In genomic region chr15:93121089-93121488, GRCh38 we compare ENCODE assay signal across 19 cellular contexts. TPM values are rescaled to one million over a fixed set of nuclear protein-coding genes. Genes with fewer than 3 reads are reported as not detected.
DNase-seq lines count a peak whose midpoint lies in the region; ATAC-seq and TF ChIP-seq lines count a peak whose summit lies in the region.
"Had no signal": no experiment of that assay in that cellular context is flagged by ENCODE, and none has a peak within 500 bp of the region (broad histone marks: within the 10 kb centered on the region; RNA-seq: fewer than 3 reads in every experiment).

No MANE protein-coding gene starts in this region.

- H3K36me3 Mint-ChIP-seq in GM23338 (ENCODE audit: low read depth) (no peaks in the 10 kb centered on the region), brain (no peaks in the 10 kb centered on the region)
- no peaks in the 10 kb centered on the region for H3K36me3 Mint-ChIP-seq in T-helper 2 cell treated with Interferon-gamma antibody and Interleukin-4, amounts not matched to agents 5 μg/mL and 100 μg/mL, for 36 hours (ENCODE audit: low read depth)
- H3K36me3 Mint-ChIP-seq: CD14-positive monocyte had no signal

- no peak overlapping the region for H3K27ac ChIP-seq in GM23338 (ENCODE audit: low read depth)
- H3K27ac ChIP-seq: KMS-11, PC-9 had no signal

- H3K27me3 Mint-ChIP-seq in GM23338 (ENCODE audit: insufficient read depth, low read depth, poor library complexity) (peaks cover 10% of the 10 kb centered on the region), brain (peaks cover 3% of the 10 kb centered on the region)
- H3K27me3 Mint-ChIP-seq in T-helper 2 cell treated with Interferon-gamma antibody and Interleukin-4, amounts not matched to agents 5 μg/mL and 100 μg/mL, for 36 hours (ENCODE audit: low read depth), result peaks cover 2% of the 10 kb centered on the region

- H3K27ac Mint-ChIP-seq in GM23338, result no peak overlapping the region
- peak overlapping the region in 3 of 5 experiments; percentile 17 to 91 (median 32) for H3K27ac Mint-ChIP-seq in brain
- H3K27ac Mint-ChIP-seq in T-helper 2 cell treated with Interferon-gamma antibody and Interleukin-4, amounts not matched to agents 5 μg/mL and 100 μg/mL, for 36 hours, result no peak overlapping the region
- H3K27ac Mint-ChIP-seq: HFFc6 had no signal

- no peaks in the 10 kb centered on the region for H4K20me1 ChIP-seq in GM23338 (replicated peaks; ENCODE audit: insufficient read depth)

- H3K4me3 Mint-ChIP-seq in GM23338 (no peak overlapping the region), brain (peak overlapping the region in 1 of 5 experiments; percentile 42)
- no peak overlapping the region for H3K4me3 Mint-ChIP-seq in T-helper 2 cell treated with Interferon-gamma antibody and Interleukin-4, amounts not matched to agents 5 μg/mL and 100 μg/mL, for 36 hours
- H3K4me3 Mint-ChIP-seq: HFFc6 had no signal

- no peak for ATAC-seq in GM23338

- H3K4me2 ChIP-seq in GM23338, result no peak overlapping the region
- H3K4me2 ChIP-seq: KMS-11, PC-9 had no signal

- H3K9me3 Mint-ChIP-seq in GM23338, result no peaks in the 10 kb centered on the region
- peaks cover 0 to 35% (median 5%) of the 10 kb centered on the region in 5 experiments for H3K9me3 Mint-ChIP-seq in brain
- no peaks in the 10 kb centered on the region for H3K9me3 Mint-ChIP-seq in T-helper 2 cell treated with Interferon-gamma antibody and Interleukin-4, amounts not matched to agents 5 μg/mL and 100 μg/mL, for 36 hours

- 0 out of 2 replicates have a peak overlapping the region, but pooled peaks have one; percentile 43 for H2AFZ ChIP-seq in GM23338
- H2AFZ ChIP-seq: PC-9 had no signal

- DNase-seq in NCI-H82 (lab: John Stamatoyannopoulos, UW), result peak; percentile 34
- no peak for DNase-seq in NCI-H82 treated with DMSO at 0.1 percent for 48 hours (lab: John Stamatoyannopoulos, UW; ENCODE audit: unreplicated experiment)
- DNase-seq in GM23338 (ENCODE audit: low spot score), result no peak
- peak; percentile 87 for DNase-seq in NCI-H2171 (lab: John Stamatoyannopoulos, UW)
- DNase-seq in NCI-H2107 treated with DMSO at 0.1 percent for 48 hours (lab: John Stamatoyannopoulos, UW; ENCODE audit: unreplicated experiment), result no peak
- no peak for DNase-seq in LoVo (ENCODE audit: low spot score)
- no peak for DNase-seq in T-helper 2 cell treated with Interferon-gamma antibody and Interleukin-4, amounts not matched to agents 5 μg/mL and 100 μg/mL, for 36 hours (ENCODE audit: low spot score)
- DNase-seq: Caco-2, DMS53, HFFc6, MG63, NCI-H2029, NCI-H510A treated with DMSO at 0.1 percent for 48 hours, PC-9, T1000 had no signal

- H3K4me1 Mint-ChIP-seq in GM23338, result peaks cover 4% of the 10 kb centered on the region; the same call in 1 of the 3 replicates
- peaks cover 56% of the 10 kb centered on the region for H3K4me1 Mint-ChIP-seq in brain
- H3K4me1 Mint-ChIP-seq in T-helper 2 cell treated with Interferon-gamma antibody and Interleukin-4, amounts not matched to agents 5 μg/mL and 100 μg/mL, for 36 hours (ENCODE audit: low read depth), result no peaks in the 10 kb centered on the region
- H3K4me1 Mint-ChIP-seq: CD14-positive monocyte had no signal

- no peaks in the 10 kb centered on the region for H3F3A ChIP-seq in GM23338 (replicated peaks; ENCODE audit: low read depth)

- no peaks in the 10 kb centered on the region for H3K36me3 ChIP-seq in GM23338 (ENCODE audit: insufficient read depth)
- H3K36me3 ChIP-seq: MG63 had no signal

- no peak overlapping the region for H3K4me3 ChIP-seq in GM23338
- H3K4me3 ChIP-seq: MG63, PC-9 had no signal

- no peaks in the 10 kb centered on the region for H3K79me2 ChIP-seq in GM23338 (replicated peaks; ENCODE audit: insufficient read depth)

- no peaks in the 10 kb centered on the region for H3K27me3 ChIP-seq in GM23338 (ENCODE audit: insufficient read depth)
- H3K27me3 ChIP-seq: MG63 had no signal

- TF ChIP-seq CTCF in GM23338 (conservative IDR thresholded peaks at IDR 0.05; ENCODE audit: low read depth in 2 of 2) (no peak), brain (conservative IDR thresholded peaks at IDR 0.05) (no peak)

- H3K9me2 ChIP-seq in GM23338 (ENCODE audit: insufficient read depth), result no peaks in the 10 kb centered on the region

- no peaks in the 10 kb centered on the region for H3K4me1 ChIP-seq in GM23338 (ENCODE audit: insufficient read depth)
- H3K4me1 ChIP-seq: Caco-2 had no signal

TF ChIP-seq in GM23338, 12 proteins besides CTCF, POLR2A, EP300 and RAD21:
- no peak for TF ChIP-seq REST (IDR thresholded peaks at IDR 0.05; ENCODE audit: unreplicated experiment)
- no peak for TF ChIP-seq POLR2AphosphoS5 (IDR thresholded peaks at IDR 0.05; ENCODE audit: low read depth)

RNA-seq across cellular contexts. Expression of gene RGMA, which starts 32.1 kb away (rescaled TPM):
- 24.6 and 34.2 TPM in 2 replicates for total RNA-seq in GM23338 (2014; rRNA removed; shearing (Covaris generic))
- 36.5 and 36.6 TPM in 2 replicates for polyA plus RNA-seq in GM23338 (2016; fragmentation: Nextera tagmentation; extraction: Ambion mirVana)
- polyA plus RNA-seq in brain (ENCODE audit: insufficient read depth, low read depth, low replicate concordance), result 57.8 TPM
- total RNA-seq: SK-MEL-5 had no signal

Comparison
In these comparisons a context has a peak if more than half of its experiments do, and no peak if none do; other contexts are left out.
1. DNase-seq: peak in NCI-H82 (single experiment) and NCI-H2171 (single experiment); none in NCI-H82 treated with DMSO at 0.1 percent for 48 hours (single experiment), GM23338 (single experiment), NCI-H2107 treated with DMSO at 0.1 percent for 48 hours (single experiment), LoVo (single experiment) and T-helper 2 cell treated with Interferon-gamma antibody and Interleukin-4, amounts not matched to agents 5 μg/mL and 100 μg/mL, for 36 hours (single experiment).
2. H3K27ac Mint-ChIP-seq: peak in brain (3 of 5); none in GM23338 (single experiment) and T-helper 2 cell treated with Interferon-gamma antibody and Interleukin-4, amounts not matched to agents 5 μg/mL and 100 μg/mL, for 36 hours (single experiment).